11 cellular contexts compared by ENCODE assay signal in genomic region chr10:23656735-23657134, GRCh38.
A peak's percentile ranks its signal among the peaks of the same experiment; 100 is the strongest.
DNase-seq lines count a peak whose midpoint lies in the region; ATAC-seq, FAIRE-seq and TF ChIP-seq lines count a peak whose summit lies in the region.
"Had no signal": no experiment of that assay in that cellular context is flagged by ENCODE, and none has a peak within 500 bp of the region (broad histone marks: within the 10 kb centered on the region; RNA-seq: fewer than 3 reads in every experiment).

No MANE protein-coding gene starts in this region.

- FAIRE-seq in D721Med (lab: Jason Lieb, UNC): no peak

- H3K27me3 ChIP-seq in parathyroid adenoma (ENCODE audit: control insufficient read depth, insufficient read depth, low read length): no peaks in the 10 kb centered on the region
- H3K27me3 ChIP-seq: SJSA1 had no signal

- no peaks in the 10 kb centered on the region for H3K36me3 ChIP-seq in parathyroid adenoma (ENCODE audit: control insufficient read depth, insufficient read depth, low read length)
- H3K36me3 ChIP-seq: SJSA1 had no signal

- DNase-seq in ELR (ENCODE audit: low read depth) (peak; percentile 19), LNCaP clone FGC (ENCODE audit: low read depth) (no peak), epithelial cell of esophagus (ENCODE audit: low read depth) (peak; percentile 29), amygdala (lab: John Stamatoyannopoulos, UW) (no peak), posterior vena cava (ENCODE audit: low spot score) (no peak), D721Med (ENCODE audit: insufficient read length, low spot score) (no peak)
- DNase-seq: naive B cell had no signal

- H3K27ac ChIP-seq in parathyroid adenoma: no peak overlapping the region
- H3K27ac ChIP-seq: epithelial cell of prostate, SJSA1 had no signal

- no peak overlapping the region for H3K4me2 ChIP-seq in parathyroid adenoma (ENCODE audit: low read length)

- intact Hi-C loops in posterior vena cava (cut with DNase I): no loop called here

- no peak for ATAC-seq in GM19351 (IDR thresholded peaks at IDR 0.05; ENCODE audit: unreplicated experiment)

- no peaks in the 10 kb centered on the region for H3K4me1 ChIP-seq in parathyroid adenoma
- H3K4me1 ChIP-seq: SJSA1 had no signal

- no peak overlapping the region for H3K4me3 ChIP-seq in LNCaP clone FGC (ENCODE audit: low read depth, low read length)
- H3K4me3 ChIP-seq in epithelial cell of esophagus (ENCODE audit: low read length): no peak overlapping the region
- no peak overlapping the region for H3K4me3 ChIP-seq in parathyroid adenoma (ENCODE audit: low read depth, low read length)
- H3K4me3 ChIP-seq: SJSA1 had no signal

- H2AFZ ChIP-seq in parathyroid adenoma: no peak overlapping the region

- H3K9me3 ChIP-seq in parathyroid adenoma (ENCODE audit: control insufficient read depth, low read length): no peaks in the 10 kb centered on the region
- H3K9me3 ChIP-seq: SJSA1 had no signal

- H3K79me2 ChIP-seq in parathyroid adenoma: no peaks in the 10 kb centered on the region

- TF ChIP-seq CTCF in LNCaP clone FGC (IDR thresholded peaks at IDR 0.05; ENCODE audit: control insufficient read depth, extremely low read depth, insufficient read depth) (peak; percentile 73), epithelial cell of esophagus (IDR thresholded peaks at IDR 0.05; ENCODE audit: insufficient read depth, low read depth, low read length, missing control alignments) (peak; percentile 52), parathyroid adenoma (IDR thresholded peaks at IDR 0.05) (peak; percentile 66), D721Med (IDR thresholded peaks at IDR 0.05; ENCODE audit: insufficient read depth, missing control alignments) (no peak)

- H3K9ac ChIP-seq in parathyroid adenoma: no peak overlapping the region

Comparison
In these comparisons a context has a peak if more than half of its experiments do, and no peak if none do; other contexts are left out.
1. DNase-seq: peak in ELR (single experiment) and epithelial cell of esophagus (single experiment); none in LNCaP clone FGC (single experiment), amygdala (0 of 56), posterior vena cava (single experiment) and D721Med (single experiment).